In genomic region chr20:41048475-41049242, GRCh38 we compare ENCODE assay signal across 8 cellular contexts. TPM values are rescaled to one million over a fixed set of nuclear protein-coding genes. Genes with fewer than 3 reads are reported as not detected.
DNase-seq lines count a peak whose midpoint lies in the region; ATAC-seq and TF ChIP-seq lines count a peak whose summit lies in the region.

No MANE protein-coding gene starts in this region.

- H3K4me3 ChIP-seq in NB4 (ENCODE audit: low read depth, low read length) = no peak overlapping the region

- H3K27ac Mint-ChIP-seq in brain = peak overlapping the region in 3 of 5 experiments; percentile 30 to 46 (median 39)
- H3K27ac Mint-ChIP-seq in natural killer cell treated with Interleukin-12 subunit alpha and Interleukin-12 subunit beta and Interleukin-15 and Interleukin-18, amount 100 ng/mL, for 72 hours = peak overlapping the region; percentile 73 to 84

- TF ChIP-seq POLR2A in NB4 (IDR thresholded peaks at IDR 0.05; ENCODE audit: extremely low read depth, insufficient read length) = no peak

- H3K9me3 Mint-ChIP-seq in brain = no peaks in the 10 kb centered on the region
- no peaks in the 10 kb centered on the region for H3K9me3 Mint-ChIP-seq in natural killer cell treated with Interleukin-12 subunit alpha and Interleukin-12 subunit beta and Interleukin-15 and Interleukin-18, amount 100 ng/mL, for 72 hours

- H3K4me3 Mint-ChIP-seq in brain = peak overlapping the region in 3 of 5 experiments; percentile 14 to 72 (median 15)
- peak overlapping the region; percentile 78 for H3K4me3 Mint-ChIP-seq in natural killer cell treated with Interleukin-12 subunit alpha and Interleukin-12 subunit beta and Interleukin-15 and Interleukin-18, amount 100 ng/mL, for 72 hours

- peaks cover 7% of the 10 kb centered on the region for H3K36me3 Mint-ChIP-seq in brain
- peaks cover under 1% of the 10 kb centered on the region for H3K36me3 Mint-ChIP-seq in natural killer cell treated with Interleukin-12 subunit alpha and Interleukin-12 subunit beta and Interleukin-15 and Interleukin-18, amount 100 ng/mL, for 72 hours

- DNase-seq in GF-D8 (lab: John Stamatoyannopoulos, UW) (peak; percentile 63), NB4 (ENCODE audit: low read depth) (peak; percentile 67), RKO (ENCODE audit: low spot score) (no peak), HPDE6-E6E7 (ENCODE audit: extremely low spot score) (no peak)
- no peak for DNase-seq in natural killer cell treated with Interleukin-12 subunit alpha and Interleukin-12 subunit beta and Interleukin-15 and Interleukin-18, amount 100 ng/mL, for 72 hours (ENCODE audit: low spot score)
- DNase-seq in stimulated activated CD4-positive, alpha-beta T cell treated with anti-CD3 and anti-CD28 coated beads, Interleukin-2, amount 100 ng/mL, for 48 hours = no peak

- TF ChIP-seq CTCF in NB4 (IDR thresholded peaks at IDR 0.05; ENCODE audit: low read depth, low read length) (no peak), brain (conservative IDR thresholded peaks at IDR 0.05) (no peak)

- H3K27me3 Mint-ChIP-seq in brain = no peaks in the 10 kb centered on the region
- no peaks in the 10 kb centered on the region for H3K27me3 Mint-ChIP-seq in natural killer cell treated with Interleukin-12 subunit alpha and Interleukin-12 subunit beta and Interleukin-15 and Interleukin-18, amount 100 ng/mL, for 72 hours

- ATAC-seq in natural killer cell treated with Interleukin-12 subunit alpha and Interleukin-12 subunit beta and Interleukin-15 and Interleukin-18, amount 100 ng/mL, for 72 hours = peak; percentile 37 to 59
- ATAC-seq in GM21381 (IDR thresholded peaks at IDR 0.05; ENCODE audit: unreplicated experiment) = no peak

- H3K4me1 Mint-ChIP-seq in brain = peaks cover 95% of the 10 kb centered on the region
- peaks cover 63 to 73% of the 10 kb centered on the region in 2 donors for H3K4me1 Mint-ChIP-seq in natural killer cell treated with Interleukin-12 subunit alpha and Interleukin-12 subunit beta and Interleukin-15 and Interleukin-18, amount 100 ng/mL, for 72 hours (ENCODE audit: low read depth in 2 of 2)

RNA-seq across cellular contexts. Expression of gene TOP1, which starts 20.0 kb away (rescaled TPM):
- 57.7 TPM for polyA plus RNA-seq in brain (ENCODE audit: insufficient read depth, low read depth, low replicate concordance)
- total RNA-seq in natural killer cell treated with Interleukin-12 subunit alpha and Interleukin-12 subunit beta and Interleukin-15 and Interleukin-18, amount 100 ng/mL, for 72 hours = 10 to 100 TPM; 77.5 to 81.2 TPM

Comparison
In these comparisons a context has a peak if more than half of its experiments do, and no peak if none do; other contexts are left out.
1. DNase-seq: peak in GF-D8 (single experiment) and NB4 (single experiment); none in natural killer cell treated with Interleukin-12 subunit alpha and Interleukin-12 subunit beta and Interleukin-15 and Interleukin-18, amount 100 ng/mL, for 72 hours (single experiment), stimulated activated CD4-positive, alpha-beta T cell treated with anti-CD3 and anti-CD28 coated beads, Interleukin-2, amount 100 ng/mL, for 48 hours (0 of 2), RKO (single experiment) and HPDE6-E6E7 (single experiment).